ENCODE assay signal across 36 cellular contexts in genomic region chr12:64514456-64514855, GRCh38.
"Had no signal": no experiment of that assay in that cellular context is flagged by ENCODE, and none has a peak within 500 bp of the region (broad histone marks: within the 10 kb centered on the region; RNA-seq: fewer than 3 reads in every experiment).

No MANE protein-coding gene starts in this region.

- H3K4me1 ChIP-seq: ascending aorta had no signal

- DNase-seq: activated B cell treated with CpG ODN at 0.5 μM for 24 hours; activated CD4-positive, alpha-beta memory T cell treated with anti-CD3 and anti-CD28 coated beads for 36 hours; activated CD4-positive, alpha-beta T cell treated with anti-CD3 and anti-CD28 coated beads for 4 hours; activated CD4-positive, alpha-beta T cell treated with anti-CD3 and anti-CD28 coated beads, Interleukin-2, amount 10 ng/mL, durations not matched to agents 24 days and 14 days; activated CD4-positive, alpha-beta T cell treated with anti-CD3 and anti-CD28 coated beads, Interleukin-2, amount 50 U/mL, for 1 hour; activated CD4-positive, alpha-beta T cell treated with anti-CD3 and anti-CD28 coated beads, Interleukin-2, amount 50 U/mL, for 4 hours; activated CD4-positive, CD25-positive, alpha-beta regulatory T cell treated with anti-CD3 and anti-CD28 coated beads, Interleukin-2, amount 50 U/mL, for 72 hours; activated CD8-positive, alpha-beta memory T cell treated with anti-CD3 and anti-CD28 coated beads, Interleukin-2, amount 50 U/mL, for 4 hours; activated CD8-positive, alpha-beta T cell treated with anti-CD3 and anti-CD28 coated beads for 36 hours; activated effector memory CD4-positive, alpha-beta T cell treated with anti-CD3 and anti-CD28 coated beads, Interleukin-2, amount 50 U/mL, for 16 hours; activated gamma-delta T cell treated with Interleukin-2 at 50 U/mL for 16 hours; activated naive CD4-positive, alpha-beta T cell; activated naive CD4-positive, alpha-beta T cell treated with anti-CD3 and anti-CD28 coated beads for 36 hours; activated naive CD4-positive, alpha-beta T cell treated with anti-CD3 and anti-CD28 coated beads, Interleukin-2, amount 50 U/mL, for 16 hours; activated naive CD8-positive, alpha-beta T cell treated with anti-CD3 and anti-CD28 coated beads for 36 hours; activated T-cell treated with anti-CD3 and anti-CD28 coated beads for 4 hours; activated T-cell treated with anti-CD3 and anti-CD28 coated beads, Interleukin-2, amount 50 U/mL, for 1 hour; activated T-cell treated with anti-CD3 and anti-CD28 coated beads, Interleukin-2, amount 50 U/mL, for 4 hours; activated T-cell treated with anti-CD3 and anti-CD28 coated beads, Interleukin-2, amount 50 U/mL, for 72 hours; amygdala; anterior cingulate cortex; caudate nucleus; T-cell; T-helper 2 cell; T-helper 9 cell had no signal

- H3K27me3 ChIP-seq: ascending aorta, cardiac muscle cell had no signal

- H3K4me3 ChIP-seq: ascending aorta, cardiac muscle cell had no signal

- H3K27ac Mint-ChIP-seq: activated B cell treated with CpG ODN at 0.5 μM for 24 hours; activated CD4-positive, alpha-beta memory T cell treated with anti-CD3 and anti-CD28 coated beads for 36 hours; activated CD4-positive, alpha-beta T cell treated with anti-CD3 and anti-CD28 coated beads, Interleukin-2, amount 10 ng/mL, durations not matched to agents 24 days and 14 days; activated CD8-positive, alpha-beta T cell treated with anti-CD3 and anti-CD28 coated beads for 36 hours; activated naive CD4-positive, alpha-beta T cell treated with anti-CD3 and anti-CD28 coated beads for 36 hours; activated naive CD4-positive, alpha-beta T cell treated with anti-CD3 and anti-CD28 coated beads, Interleukin-2, amount 50 U/mL, for 72 hours; activated naive CD8-positive, alpha-beta T cell treated with anti-CD3 and anti-CD28 coated beads for 36 hours; activated T-cell treated with anti-CD3 and anti-CD28 coated beads, Interleukin-2, amount 50 U/mL, for 72 hours; activated T-helper 1 cell treated with anti-CD3 and anti-CD28 coated beads, Interleukin-12 subunit alpha, Interleukin-12 subunit beta, Interleukin-2, Interleukin-4 antibody, amounts not matched to agents 30 ng/mL and 10 ng/mL and 1 ng/mL, durations not matched to agents 14 hours and 24 hours and 36 hours; activated T-helper 17 cell treated with anti-CD3 and anti-CD28 coated beads, Interleukin-2, amount 50 U/mL, for 72 hours; brain; T-cell; T-helper 2 cell treated with Interferon-gamma antibody and Interleukin-4, amounts not matched to agents 5 μg/mL and 100 μg/mL, for 36 hours had no signal

- H3K9me3 Mint-ChIP-seq: activated B cell treated with CpG ODN at 0.5 μM for 24 hours; activated CD4-positive, alpha-beta memory T cell treated with anti-CD3 and anti-CD28 coated beads for 36 hours; activated CD4-positive, alpha-beta T cell treated with anti-CD3 and anti-CD28 coated beads, Interleukin-2, amount 10 ng/mL, durations not matched to agents 24 days and 14 days; activated CD8-positive, alpha-beta T cell treated with anti-CD3 and anti-CD28 coated beads for 36 hours; activated naive CD4-positive, alpha-beta T cell treated with anti-CD3 and anti-CD28 coated beads for 36 hours; activated naive CD4-positive, alpha-beta T cell treated with anti-CD3 and anti-CD28 coated beads, Interleukin-2, amount 50 U/mL, for 72 hours; activated naive CD8-positive, alpha-beta T cell treated with anti-CD3 and anti-CD28 coated beads for 36 hours; activated T-cell treated with anti-CD3 and anti-CD28 coated beads, Interleukin-2, amount 50 U/mL, for 4 hours; activated T-cell treated with anti-CD3 and anti-CD28 coated beads, Interleukin-2, amount 50 U/mL, for 72 hours; activated T-helper 1 cell treated with anti-CD3 and anti-CD28 coated beads, Interleukin-12 subunit alpha, Interleukin-12 subunit beta, Interleukin-2, Interleukin-4 antibody, amounts not matched to agents 30 ng/mL and 10 ng/mL and 1 ng/mL, durations not matched to agents 14 hours and 24 hours and 36 hours; activated T-helper 17 cell treated with anti-CD3 and anti-CD28 coated beads, Interleukin-2, amount 50 U/mL, for 72 hours; brain; central memory CD8-positive, alpha-beta T cell; T-cell; T-helper 2 cell treated with Interferon-gamma antibody and Interleukin-4, amounts not matched to agents 5 μg/mL and 100 μg/mL, for 36 hours had no signal

- H3K9me3 ChIP-seq: ascending aorta had no signal

- H3K27me3 Mint-ChIP-seq: activated CD4-positive, alpha-beta memory T cell treated with anti-CD3 and anti-CD28 coated beads for 36 hours; activated T-helper 17 cell treated with anti-CD3 and anti-CD28 coated beads, Interleukin-2, amount 50 U/mL, for 72 hours; central memory CD8-positive, alpha-beta T cell had no signal

- H3K36me3 ChIP-seq: ascending aorta, cardiac muscle cell had no signal

- H3K27ac ChIP-seq: ascending aorta, cardiac muscle cell, VCaP had no signal

- H3K36me3 Mint-ChIP-seq: activated CD4-positive, alpha-beta memory T cell treated with anti-CD3 and anti-CD28 coated beads for 36 hours; activated naive CD4-positive, alpha-beta T cell treated with anti-CD3 and anti-CD28 coated beads, Interleukin-2, amount 50 U/mL, for 72 hours; activated naive CD8-positive, alpha-beta T cell treated with anti-CD3 and anti-CD28 coated beads for 36 hours; brain; T-cell had no signal

- H3K4me1 Mint-ChIP-seq: activated B cell treated with CpG ODN at 0.5 μM for 24 hours; activated CD4-positive, alpha-beta T cell treated with anti-CD3 and anti-CD28 coated beads, Interleukin-2, amount 10 ng/mL, durations not matched to agents 24 days and 14 days; activated T-helper 17 cell treated with anti-CD3 and anti-CD28 coated beads, Interleukin-2, amount 50 U/mL, for 72 hours; brain; central memory CD8-positive, alpha-beta T cell had no signal

- ATAC-seq: activated CD8-positive, alpha-beta T cell treated with anti-CD3 and anti-CD28 coated beads for 36 hours; activated naive CD4-positive, alpha-beta T cell treated with anti-CD3 and anti-CD28 coated beads, Interleukin-2, amount 50 U/mL, for 72 hours; activated T-cell treated with anti-CD3 and anti-CD28 coated beads, Interleukin-2, amount 50 U/mL, for 4 hours; activated T-cell treated with anti-CD3 and anti-CD28 coated beads, Interleukin-2, amount 50 U/mL, for 72 hours; activated T-helper 17 cell treated with anti-CD3 and anti-CD28 coated beads, Interleukin-2, amount 50 U/mL, for 72 hours; T-cell had no signal

- H3K4me3 Mint-ChIP-seq: activated B cell treated with CpG ODN at 0.5 μM for 24 hours; activated CD4-positive, alpha-beta memory T cell treated with anti-CD3 and anti-CD28 coated beads for 36 hours; activated CD4-positive, alpha-beta T cell treated with anti-CD3 and anti-CD28 coated beads, Interleukin-2, amount 10 ng/mL, durations not matched to agents 24 days and 14 days; activated CD8-positive, alpha-beta T cell treated with anti-CD3 and anti-CD28 coated beads for 36 hours; activated naive CD4-positive, alpha-beta T cell treated with anti-CD3 and anti-CD28 coated beads for 36 hours; activated naive CD8-positive, alpha-beta T cell treated with anti-CD3 and anti-CD28 coated beads for 36 hours; activated T-cell treated with anti-CD3 and anti-CD28 coated beads, Interleukin-2, amount 50 U/mL, for 4 hours; activated T-cell treated with anti-CD3 and anti-CD28 coated beads, Interleukin-2, amount 50 U/mL, for 72 hours; activated T-helper 1 cell treated with anti-CD3 and anti-CD28 coated beads, Interleukin-12 subunit alpha, Interleukin-12 subunit beta, Interleukin-2, Interleukin-4 antibody, amounts not matched to agents 30 ng/mL and 10 ng/mL and 1 ng/mL, durations not matched to agents 14 hours and 24 hours and 36 hours; activated T-helper 17 cell treated with anti-CD3 and anti-CD28 coated beads, Interleukin-2, amount 50 U/mL, for 72 hours; brain; central memory CD8-positive, alpha-beta T cell; T-cell; T-helper 2 cell treated with Interferon-gamma antibody and Interleukin-4, amounts not matched to agents 5 μg/mL and 100 μg/mL, for 36 hours had no signal

- FAIRE-seq: bronchial epithelial cell, TTC549 had no signal
